In genomic region chr1:227352164-227352563, GRCh38 we compare ENCODE assay signal across 1 cellular context. TPM values are rescaled to one million over a fixed set of nuclear protein-coding genes. Genes with fewer than 3 reads are reported as not detected.
"Had no signal": no experiment of that assay in that cellular context is flagged by ENCODE, and none has a peak within 500 bp of the region (broad histone marks: within the 10 kb centered on the region; RNA-seq: fewer than 3 reads in every experiment).

No MANE protein-coding gene starts in this region.

RNA-seq across cellular contexts. Expression of gene CDC42BPA, which starts 33.9 kb away (rescaled TPM):
- total RNA-seq: OCI-LY7 had no signal
